8 cellular contexts compared by ENCODE assay signal in genomic region chr5:141338538-141339306, GRCh38. TPM values are rescaled to one million over a fixed set of nuclear protein-coding genes. Genes with fewer than 3 reads are reported as not detected.
DNase-seq lines count a peak whose midpoint lies in the region; ATAC-seq, FAIRE-seq and TF ChIP-seq lines count a peak whose summit lies in the region.

Gene PCDHGA2 (plus strand): TSS chr5:141338760.

- peaks cover 0 to 30% (median 3%) of the 10 kb centered on the region in 4 donors for H3K27me3 ChIP-seq in pancreas

- no peak for TF ChIP-seq POLR2A in erythroblast (IDR thresholded peaks at IDR 0.05; ENCODE audit: low read length)

- no peaks in the 10 kb centered on the region for H3K36me3 ChIP-seq in pancreas

- FAIRE-seq in pancreas (lab: Jason Lieb, UNC) = no peak

- ATAC-seq in pancreas = peak in 3 of 4 donors; percentile 71 to 82 (median 72)
- ATAC-seq in GM19452 (IDR thresholded peaks at IDR 0.05; ENCODE audit: unreplicated experiment) = no peak

- peak; percentile 67 for DNase-seq in ELR (ENCODE audit: low read depth)
- peak; percentile 81 for DNase-seq in NAMALWA (ENCODE audit: low spot score)
- DNase-seq in erythroblast (lab: John Stamatoyannopoulos, UW) = peak; percentile 8 to 25
- DNase-seq in pancreas = peak in 1 of 6 donors; percentile 42
- no peak for DNase-seq in NCI-H1930 (lab: John Stamatoyannopoulos, UW)
- DNase-seq in NCI-H510A (lab: John Stamatoyannopoulos, UW) = no peak
- no peak for DNase-seq in superior temporal gyrus (ENCODE audit: extremely low spot score)

- H3K4me1 ChIP-seq in pancreas = no peaks in the 10 kb centered on the region

- peaks cover 0 to 12% (median 1%) of the 10 kb centered on the region in 4 donors for H3K9me3 ChIP-seq in pancreas

- 6 to 9% methylated on average over 27 of the region's 27 CpGs for WGBS in pancreas, 2 donors

- peak within 1 kb of the TSS in 2 of 4 donors; percentile 7 to 32 for H3K4me3 ChIP-seq in pancreas

- no peak within 1 kb of the TSS for H3K27ac ChIP-seq in pancreas

- TF ChIP-seq CTCF in pancreas (IDR thresholded peaks at IDR 0.05) = peak in 1 of 4 donors; percentile 11

- intact Hi-C loops in pancreas (cut with DNase I) = no loop called here

RNA-seq across cellular contexts. Expression of gene PCDHGA2, which starts in this region (rescaled TPM):
- 1 to 10 TPM in 5 of 6 donors, under 1 TPM in 1; 0.75 to 2.1 (median 1.5) TPM for total RNA-seq in pancreas
- under 1 TPM; 0.46 to 0.94 TPM for polyA plus RNA-seq in pancreas

Comparison
In these comparisons a context has a peak if more than half of its experiments do, and no peak if none do; other contexts are left out.
1. DNase-seq: peak in ELR (single experiment), NAMALWA (single experiment) and erythroblast (2 of 2); none in NCI-H1930 (0 of 2), NCI-H510A (single experiment) and superior temporal gyrus (single experiment).